In genomic region chr11:114350022-114350421, GRCh38 we compare ENCODE assay signal across 18 cellular contexts. TPM values are rescaled to one million over a fixed set of nuclear protein-coding genes. Genes with fewer than 3 reads are reported as not detected.
A peak's percentile ranks its signal among the peaks of the same experiment; 100 is the strongest.
DNase-seq lines count a peak whose midpoint lies in the region; FAIRE-seq and TF ChIP-seq lines count a peak whose summit lies in the region.
"Had no signal": no experiment of that assay in that cellular context is flagged by ENCODE, and none has a peak within 500 bp of the region (broad histone marks: within the 10 kb centered on the region; RNA-seq: fewer than 3 reads in every experiment).

No MANE protein-coding gene starts in this region.

- no peaks in the 10 kb centered on the region for H4K20me1 ChIP-seq in osteoblast (ENCODE audit: insufficient read depth, low read length)

- H3K27ac Mint-ChIP-seq in T-helper 2 cell treated with Interferon-gamma antibody and Interleukin-4, amounts not matched to agents 5 μg/mL and 100 μg/mL, for 36 hours: no peak overlapping the region
- H3K27ac Mint-ChIP-seq: CD4-positive, CD25-positive, alpha-beta regulatory T cell; CD8-positive, alpha-beta memory T cell had no signal

- no peak overlapping the region for H3K4me3 Mint-ChIP-seq in T-helper 2 cell treated with Interferon-gamma antibody and Interleukin-4, amounts not matched to agents 5 μg/mL and 100 μg/mL, for 36 hours
- H3K4me3 Mint-ChIP-seq: CD4-positive, CD25-positive, alpha-beta regulatory T cell; CD8-positive, alpha-beta memory T cell had no signal

- H3K27me3 ChIP-seq in bronchial epithelial cell (ENCODE audit: control insufficient read depth, insufficient read depth, low read length) (no peaks in the 10 kb centered on the region), osteoblast (ENCODE audit: insufficient read depth, low read length) (no peaks in the 10 kb centered on the region)
- H3K27me3 ChIP-seq: BE2C had no signal

- no peak overlapping the region for H3K27ac ChIP-seq in osteoblast (ENCODE audit: low read depth, low read length)

- no peak for TF ChIP-seq CTCF in bronchial epithelial cell (IDR thresholded peaks at IDR 0.05; ENCODE audit: insufficient read depth, low read length, severe bottlenecking)
- no peak for TF ChIP-seq CTCF in osteoblast (IDR thresholded peaks at IDR 0.05; ENCODE audit: extremely low read depth, low read depth, low read length)

- H3K36me3 ChIP-seq in bronchial epithelial cell (ENCODE audit: control insufficient read depth, insufficient read depth, low read length) (no peaks in the 10 kb centered on the region), osteoblast (ENCODE audit: insufficient read depth, low read length) (no peaks in the 10 kb centered on the region)
- H3K36me3 ChIP-seq: BE2C, HAP-1 had no signal

- H3K4me2 ChIP-seq in osteoblast (ENCODE audit: insufficient read depth, low read length): no peak overlapping the region

- no peaks in the 10 kb centered on the region for H3K27me3 Mint-ChIP-seq in T-helper 2 cell treated with Interferon-gamma antibody and Interleukin-4, amounts not matched to agents 5 μg/mL and 100 μg/mL, for 36 hours (ENCODE audit: low read depth)

- no peaks in the 10 kb centered on the region for H3K79me2 ChIP-seq in osteoblast (ENCODE audit: insufficient read depth, low read length)

- no peaks in the 10 kb centered on the region for H3K36me3 Mint-ChIP-seq in T-helper 2 cell treated with Interferon-gamma antibody and Interleukin-4, amounts not matched to agents 5 μg/mL and 100 μg/mL, for 36 hours (ENCODE audit: low read depth)
- H3K36me3 Mint-ChIP-seq: CD4-positive, CD25-positive, alpha-beta regulatory T cell; CD8-positive, alpha-beta memory T cell had no signal

- H3K9me3 Mint-ChIP-seq in T-helper 2 cell treated with Interferon-gamma antibody and Interleukin-4, amounts not matched to agents 5 μg/mL and 100 μg/mL, for 36 hours: no peaks in the 10 kb centered on the region
- H3K9me3 Mint-ChIP-seq: CD8-positive, alpha-beta memory T cell had no signal

- H3K4me1 Mint-ChIP-seq in T-helper 2 cell treated with Interferon-gamma antibody and Interleukin-4, amounts not matched to agents 5 μg/mL and 100 μg/mL, for 36 hours (ENCODE audit: low read depth): peaks cover 11% of the 10 kb centered on the region

- FAIRE-seq in bronchial epithelial cell (lab: Jason Lieb, UNC): no peak
- FAIRE-seq in GM12892 (lab: Jason Lieb, UNC): no peak
- FAIRE-seq: A204.1, D721Med, H1 had no signal

- no peaks in the 10 kb centered on the region for H3K9me3 ChIP-seq in osteoblast (ENCODE audit: low read depth, low read length)
- H3K9me3 ChIP-seq: BE2C, HAP-1 had no signal

- no peak overlapping the region for H3K4me3 ChIP-seq in bronchial epithelial cell (ENCODE audit: low read depth, low read length)
- H3K4me3 ChIP-seq in osteoblast (ENCODE audit: insufficient read depth, low read length): no peak overlapping the region
- H3K4me3 ChIP-seq: HAP-1 had no signal

- H2AFZ ChIP-seq in osteoblast (ENCODE audit: low read length): peak overlapping the region; percentile 30

- DNase-seq in HT1080 (ENCODE audit: low read depth): peak; percentile 4
- peak; percentile 40 for DNase-seq in bronchial epithelial cell (ENCODE audit: low read depth)
- no peak for DNase-seq in osteoblast (ENCODE audit: insufficient read length, low spot score, missing footprints)
- no peak for DNase-seq in GM12892 (ENCODE audit: insufficient read length)
- DNase-seq in T-helper 2 cell treated with Interferon-gamma antibody and Interleukin-4, amounts not matched to agents 5 μg/mL and 100 μg/mL, for 36 hours (ENCODE audit: low spot score): no peak
- DNase-seq in D341Med (ENCODE audit: low spot score): no peak
- DNase-seq in activated naive CD4-positive, alpha-beta T cell (lab: John Stamatoyannopoulos, UW): no peak
- DNase-seq: ACHN; BE2C; C1 segment of cervical spinal cord; CD4-positive, CD25-positive, alpha-beta regulatory T cell; CD8-positive, alpha-beta memory T cell; COR-L47; GDM1 had no signal

- TF ChIP-seq POLR2A in GM12892 (IDR thresholded peaks at IDR 0.05; ENCODE audit: low read depth, low read length): no peak

- H3K4me1 ChIP-seq in osteoblast (ENCODE audit: insufficient read depth, low read length): peaks cover 18% of the 10 kb centered on the region
- H3K4me1 ChIP-seq: BE2C, HAP-1 had no signal

RNA-seq across cellular contexts. Expression of gene C11orf71, which starts 50.3 kb away (rescaled TPM):
- total RNA-seq in HT1080 (2014; rRNA removed; shearing (Covaris generic)): 4.8 and 6.0 TPM in 2 replicates
- 8.3 and 8.5 TPM in 2 replicates for polyA plus RNA-seq in HT1080 (2015; cell fraction: cytosol; rRNA removed)
- 7.3 and 9.3 TPM in 2 replicates for polyA plus RNA-seq in HT1080 (2015; cell fraction: nucleus; rRNA removed)
- 2.1 and 3.5 TPM in 2 replicates for total RNA-seq in bronchial epithelial cell
- total RNA-seq in osteoblast: 3.3 and 4.7 TPM in 2 replicates
- polyA plus RNA-seq in GM12892 (2012; ENCODE audit: missing spikeins): 3.2 TPM

RNA-seq across cellular contexts. Expression of gene RBM7, which starts 50.4 kb away (rescaled TPM):
- 22.3 and 43.0 TPM in 2 replicates for total RNA-seq in HT1080 (2014; rRNA removed; shearing (Covaris generic))
- 34.4 and 43.5 TPM in 2 replicates for polyA plus RNA-seq in HT1080 (2015; cell fraction: cytosol; rRNA removed)
- 22.6 and 28.7 TPM in 2 replicates for polyA plus RNA-seq in HT1080 (2015; cell fraction: nucleus; rRNA removed)
- 36.4 and 37.9 TPM in 2 replicates for total RNA-seq in bronchial epithelial cell
- total RNA-seq in osteoblast: 37.7 and 38.0 TPM in 2 replicates
- 20.6 TPM for polyA plus RNA-seq in GM12892 (2012; ENCODE audit: missing spikeins)

RNA-seq across cellular contexts. Expression of gene NNMT, which starts 53.8 kb away (rescaled TPM):
- 158 and 162 TPM in 2 replicates for total RNA-seq in HT1080 (2014; rRNA removed; shearing (Covaris generic))
- polyA plus RNA-seq in HT1080 (2015; cell fraction: cytosol; rRNA removed): 103 and 115 TPM in 2 replicates
- polyA plus RNA-seq in HT1080 (2015; cell fraction: nucleus; rRNA removed): 85.2 and 92.3 TPM in 2 replicates
- total RNA-seq in bronchial epithelial cell (0.38 and 11.6 TPM in 2 replicates), osteoblast (1,091 and 1,196 TPM in 2 replicates)
- not detected for polyA plus RNA-seq in GM12892 (2012; ENCODE audit: missing spikeins)
- total RNA-seq: CD4-positive, CD25-positive, alpha-beta regulatory T cell; CD8-positive, alpha-beta memory T cell; H1 had no signal
- polyA plus RNA-seq: CD4-positive, CD25-positive, alpha-beta regulatory T cell; CD8-positive, alpha-beta memory T cell; H1 had no signal

Comparison
In these comparisons a context has a peak if more than half of its experiments do, and no peak if none do; other contexts are left out.
1. DNase-seq: peak in HT1080 (single experiment) and bronchial epithelial cell (single experiment); none in osteoblast (single experiment), GM12892 (single experiment), T-helper 2 cell treated with Interferon-gamma antibody and Interleukin-4, amounts not matched to agents 5 μg/mL and 100 μg/mL, for 36 hours (single experiment), D341Med (single experiment) and activated naive CD4-positive, alpha-beta T cell (0 of 4).
2. RNA of gene NNMT, which starts 53.8 kb away (total RNA-seq): 1,091 to 1,196 TPM in osteoblast and 158 to 162 TPM in HT1080; 0.38 to 11.6 TPM in bronchial epithelial cell; every median in the first group is over 10 times any median in the second.